In the genomic region with DNA sequence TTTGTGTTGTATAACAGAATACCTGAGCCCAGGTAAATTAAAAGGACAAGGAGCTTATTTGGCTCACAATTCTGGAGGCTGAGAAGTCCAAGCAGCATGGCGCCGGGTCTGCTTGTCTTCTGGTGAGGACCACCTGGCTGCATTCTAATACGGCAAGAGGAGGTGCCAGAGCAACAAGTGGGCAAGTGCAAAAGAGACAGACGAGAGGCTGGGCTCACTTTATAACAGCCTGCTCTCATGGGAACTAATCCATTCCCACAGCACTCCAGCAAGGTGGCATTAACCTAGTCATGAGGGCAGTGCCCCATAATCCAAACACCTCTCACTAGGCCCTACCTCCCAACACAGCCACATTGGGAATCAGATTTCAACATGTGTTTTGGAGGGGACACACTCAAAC, we compare ENCODE assay signal across 2 cellular contexts.
A peak's percentile ranks its signal among the peaks of the same experiment; 100 is the strongest.
TF ChIP-seq lines count a peak whose summit lies in the region.

No MANE protein-coding gene starts in this region.

TF ChIP-seq in HEK293, 187 proteins besides CTCF, POLR2A, EP300 and RAD21:
- TF ChIP-seq ZNF335 (tag by site-specific recombination; conservative IDR thresholded peaks at IDR 0.05) = no peak
- TF ChIP-seq SCRT2 (tag by site-specific recombination; IDR thresholded peaks at IDR 0.05) = peak; percentile 90
- peak; percentile 61; the same call in 1 of the 2 replicates for TF ChIP-seq SCRT1 (tag by site-specific recombination; IDR thresholded peaks at IDR 0.05; ENCODE audit: borderline replicate concordance)

TF ChIP-seq in H1, 55 proteins besides CTCF, POLR2A, EP300 and RAD21:
- no peak for TF ChIP-seq YY1 (IDR thresholded peaks at IDR 0.05; ENCODE audit: low read depth, low read length)
- TF ChIP-seq KDM5A (IDR thresholded peaks at IDR 0.05; ENCODE audit: low read length) = no peak
- TF ChIP-seq TBP (IDR thresholded peaks at IDR 0.05; ENCODE audit: low read depth, low read length) = no peak
- TF ChIP-seq SUZ12 (IDR thresholded peaks at IDR 0.05; ENCODE audit: low read length) = no peak
- TF ChIP-seq HDAC6 (IDR thresholded peaks at IDR 0.05; ENCODE audit: low read depth, low read length) = no peak
- TF ChIP-seq NRF1 (IDR thresholded peaks at IDR 0.05; ENCODE audit: low read depth, low read length) = no peak
- no peak for TF ChIP-seq CEBPB (IDR thresholded peaks at IDR 0.05; ENCODE audit: low read depth, low read length)
- TF ChIP-seq, protein P1, sequence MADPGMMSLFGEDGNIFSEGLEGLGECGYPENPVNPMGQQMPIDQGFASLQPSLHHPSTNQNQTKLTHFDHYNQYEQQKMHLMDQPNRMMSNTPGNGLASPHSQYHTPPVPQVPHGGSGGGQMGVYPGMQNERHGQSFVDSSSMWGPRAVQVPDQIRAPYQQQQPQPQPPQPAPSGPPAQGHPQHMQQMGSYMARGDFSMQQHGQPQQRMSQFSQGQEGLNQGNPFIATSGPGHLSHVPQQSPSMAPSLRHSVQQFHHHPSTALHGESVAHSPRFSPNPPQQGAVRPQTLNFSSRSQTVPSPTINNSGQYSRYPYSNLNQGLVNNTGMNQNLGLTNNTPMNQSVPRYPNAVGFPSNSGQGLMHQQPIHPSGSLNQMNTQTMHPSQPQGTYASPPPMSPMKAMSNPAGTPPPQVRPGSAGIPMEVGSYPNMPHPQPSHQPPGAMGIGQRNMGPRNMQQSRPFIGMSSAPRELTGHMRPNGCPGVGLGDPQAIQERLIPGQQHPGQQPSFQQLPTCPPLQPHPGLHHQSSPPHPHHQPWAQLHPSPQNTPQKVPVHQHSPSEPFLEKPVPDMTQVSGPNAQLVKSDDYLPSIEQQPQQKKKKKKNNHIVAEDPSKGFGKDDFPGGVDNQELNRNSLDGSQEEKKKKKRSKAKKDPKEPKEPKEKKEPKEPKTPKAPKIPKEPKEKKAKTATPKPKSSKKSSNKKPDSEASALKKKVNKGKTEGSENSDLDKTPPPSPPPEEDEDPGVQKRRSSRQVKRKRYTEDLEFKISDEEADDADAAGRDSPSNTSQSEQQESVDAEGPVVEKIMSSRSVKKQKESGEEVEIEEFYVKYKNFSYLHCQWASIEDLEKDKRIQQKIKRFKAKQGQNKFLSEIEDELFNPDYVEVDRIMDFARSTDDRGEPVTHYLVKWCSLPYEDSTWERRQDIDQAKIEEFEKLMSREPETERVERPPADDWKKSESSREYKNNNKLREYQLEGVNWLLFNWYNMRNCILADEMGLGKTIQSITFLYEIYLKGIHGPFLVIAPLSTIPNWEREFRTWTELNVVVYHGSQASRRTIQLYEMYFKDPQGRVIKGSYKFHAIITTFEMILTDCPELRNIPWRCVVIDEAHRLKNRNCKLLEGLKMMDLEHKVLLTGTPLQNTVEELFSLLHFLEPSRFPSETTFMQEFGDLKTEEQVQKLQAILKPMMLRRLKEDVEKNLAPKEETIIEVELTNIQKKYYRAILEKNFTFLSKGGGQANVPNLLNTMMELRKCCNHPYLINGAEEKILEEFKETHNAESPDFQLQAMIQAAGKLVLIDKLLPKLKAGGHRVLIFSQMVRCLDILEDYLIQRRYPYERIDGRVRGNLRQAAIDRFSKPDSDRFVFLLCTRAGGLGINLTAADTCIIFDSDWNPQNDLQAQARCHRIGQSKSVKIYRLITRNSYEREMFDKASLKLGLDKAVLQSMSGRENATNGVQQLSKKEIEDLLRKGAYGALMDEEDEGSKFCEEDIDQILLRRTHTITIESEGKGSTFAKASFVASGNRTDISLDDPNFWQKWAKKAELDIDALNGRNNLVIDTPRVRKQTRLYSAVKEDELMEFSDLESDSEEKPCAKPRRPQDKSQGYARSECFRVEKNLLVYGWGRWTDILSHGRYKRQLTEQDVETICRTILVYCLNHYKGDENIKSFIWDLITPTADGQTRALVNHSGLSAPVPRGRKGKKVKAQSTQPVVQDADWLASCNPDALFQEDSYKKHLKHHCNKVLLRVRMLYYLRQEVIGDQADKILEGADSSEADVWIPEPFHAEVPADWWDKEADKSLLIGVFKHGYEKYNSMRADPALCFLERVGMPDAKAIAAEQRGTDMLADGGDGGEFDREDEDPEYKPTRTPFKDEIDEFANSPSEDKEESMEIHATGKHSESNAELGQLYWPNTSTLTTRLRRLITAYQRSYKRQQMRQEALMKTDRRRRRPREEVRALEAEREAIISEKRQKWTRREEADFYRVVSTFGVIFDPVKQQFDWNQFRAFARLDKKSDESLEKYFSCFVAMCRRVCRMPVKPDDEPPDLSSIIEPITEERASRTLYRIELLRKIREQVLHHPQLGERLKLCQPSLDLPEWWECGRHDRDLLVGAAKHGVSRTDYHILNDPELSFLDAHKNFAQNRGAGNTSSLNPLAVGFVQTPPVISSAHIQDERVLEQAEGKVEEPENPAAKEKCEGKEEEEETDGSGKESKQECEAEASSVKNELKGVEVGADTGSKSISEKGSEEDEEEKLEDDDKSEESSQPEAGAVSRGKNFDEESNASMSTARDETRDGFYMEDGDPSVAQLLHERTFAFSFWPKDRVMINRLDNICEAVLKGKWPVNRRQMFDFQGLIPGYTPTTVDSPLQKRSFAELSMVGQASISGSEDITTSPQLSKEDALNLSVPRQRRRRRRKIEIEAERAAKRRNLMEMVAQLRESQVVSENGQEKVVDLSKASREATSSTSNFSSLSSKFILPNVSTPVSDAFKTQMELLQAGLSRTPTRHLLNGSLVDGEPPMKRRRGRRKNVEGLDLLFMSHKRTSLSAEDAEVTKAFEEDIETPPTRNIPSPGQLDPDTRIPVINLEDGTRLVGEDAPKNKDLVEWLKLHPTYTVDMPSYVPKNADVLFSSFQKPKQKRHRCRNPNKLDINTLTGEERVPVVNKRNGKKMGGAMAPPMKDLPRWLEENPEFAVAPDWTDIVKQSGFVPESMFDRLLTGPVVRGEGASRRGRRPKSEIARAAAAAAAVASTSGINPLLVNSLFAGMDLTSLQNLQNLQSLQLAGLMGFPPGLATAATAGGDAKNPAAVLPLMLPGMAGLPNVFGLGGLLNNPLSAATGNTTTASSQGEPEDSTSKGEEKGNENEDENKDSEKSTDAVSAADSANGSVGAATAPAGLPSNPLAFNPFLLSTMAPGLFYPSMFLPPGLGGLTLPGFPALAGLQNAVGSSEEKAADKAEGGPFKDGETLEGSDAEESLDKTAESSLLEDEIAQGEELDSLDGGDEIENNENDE (IDR thresholded peaks at IDR 0.05; ENCODE audit: insufficient replicate concordance, low read length) = no peak
- TF ChIP-seq SIN3A (conservative IDR thresholded peaks at IDR 0.05 in 1 of 2, IDR thresholded peaks at IDR 0.05 in 1 of 2; ENCODE audit: low read depth in 1 of 2, low read length in 2 of 2) = no peak
- TF ChIP-seq JUN (IDR thresholded peaks at IDR 0.05; ENCODE audit: low read depth, low read length) = no peak
- TF ChIP-seq, protein P2, sequence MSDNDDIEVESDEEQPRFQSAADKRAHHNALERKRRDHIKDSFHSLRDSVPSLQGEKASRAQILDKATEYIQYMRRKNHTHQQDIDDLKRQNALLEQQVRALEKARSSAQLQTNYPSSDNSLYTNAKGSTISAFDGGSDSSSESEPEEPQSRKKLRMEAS (IDR thresholded peaks at IDR 0.05) = no peak
- no peak for TF ChIP-seq CREB1 (IDR thresholded peaks at IDR 0.05)
- no peak for TF ChIP-seq SIX5 (IDR thresholded peaks at IDR 0.05; ENCODE audit: low read depth, low read length)
- TF ChIP-seq RNF2 (IDR thresholded peaks at IDR 0.05; ENCODE audit: borderline replicate concordance, low read depth, low read length, missing control alignments, poor library complexity, severe bottlenecking) = no peak
- no peak for TF ChIP-seq TAF7 (optimal IDR thresholded peaks at IDR 0.05; ENCODE audit: borderline replicate concordance, low read depth, low read length)
- no peak for TF ChIP-seq SP1 (IDR thresholded peaks at IDR 0.05; ENCODE audit: low read depth, low read length)
- no peak for TF ChIP-seq BCL11A (IDR thresholded peaks at IDR 0.05; ENCODE audit: low read depth in 2 of 2, low read length in 2 of 2)
- TF ChIP-seq BRCA1 (IDR thresholded peaks at IDR 0.05; ENCODE audit: low read depth, low read length) = no peak
